In the genomic region with DNA sequence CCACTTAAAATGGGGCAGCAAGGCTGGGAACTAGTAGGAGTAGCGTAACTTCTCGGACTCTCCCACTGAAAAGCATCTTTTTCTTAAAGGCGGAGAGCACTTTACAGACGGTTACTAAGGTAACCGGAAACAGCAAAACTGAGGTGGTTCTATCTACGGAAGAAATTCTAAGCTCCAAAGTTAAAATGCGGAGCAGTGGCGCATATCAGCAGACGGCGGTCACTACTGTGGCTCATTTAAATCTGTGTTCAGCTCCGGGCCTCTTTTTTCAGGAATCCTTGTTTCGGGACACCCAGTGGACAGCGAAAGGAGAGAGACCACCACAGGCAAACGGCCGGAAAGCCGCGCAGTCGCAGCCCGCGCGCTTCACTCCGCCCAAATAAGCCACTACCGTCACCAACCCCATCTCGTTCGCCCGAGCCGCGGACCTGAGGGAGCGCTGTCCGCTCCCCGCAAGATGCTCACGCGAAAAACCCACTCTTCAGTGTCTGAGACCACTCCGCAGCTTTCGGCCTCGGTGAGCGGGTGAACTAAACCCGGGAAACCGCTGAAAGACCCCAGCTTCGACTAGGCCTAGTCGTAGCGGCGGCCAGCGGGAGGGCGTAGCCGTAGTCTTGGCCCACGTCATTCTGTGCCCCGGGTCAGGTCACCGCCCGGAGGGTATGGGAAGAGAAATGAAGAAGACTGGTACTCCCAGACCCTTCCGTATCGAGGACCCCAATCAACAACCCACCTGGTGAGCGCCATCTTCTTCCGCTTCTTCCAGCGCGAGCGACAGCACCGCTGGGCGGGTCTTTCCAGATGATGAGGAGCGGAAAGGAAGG, we compare ENCODE assay signal across 1 cellular context.
TF ChIP-seq lines count a peak whose summit lies in the region.

SNW1 (minus strand) TSS at position 776 of the 824 bp plus-strand sequence; CDS start at position 747, 29 bp downstream.

TF ChIP-seq in HepG2, 621 proteins besides CTCF, POLR2A, EP300 and RAD21 (continued from another document and continues in another):
- TF ChIP-seq MLXIP (CRISPR knock-in tag; IDR thresholded peaks at IDR 0.05; ENCODE audit: borderline replicate concordance): no peak
- no peak for TF ChIP-seq ZNF7 (CRISPR knock-in tag; IDR thresholded peaks at IDR 0.05)
- no peak for TF ChIP-seq ZNF572 (CRISPR knock-in tag; IDR thresholded peaks at IDR 0.05)
- no peak for TF ChIP-seq ZNF281 (CRISPR knock-in tag; IDR thresholded peaks at IDR 0.05; ENCODE audit: borderline replicate concordance)
- TF ChIP-seq LCORL (IDR thresholded peaks at IDR 0.05): no peak
- peak; percentile 48; the same call in 1 of the 2 replicates for TF ChIP-seq LCORL (CRISPR knock-in tag; IDR thresholded peaks at IDR 0.05)
- no peak for TF ChIP-seq ZNF235 (CRISPR knock-in tag; IDR thresholded peaks at IDR 0.05; ENCODE audit: borderline replicate concordance)
- peak; percentile 48; the same call in 1 of the 2 replicates for TF ChIP-seq MXD4 (CRISPR knock-in tag; IDR thresholded peaks at IDR 0.05)
- TF ChIP-seq ZBTB40 (IDR thresholded peaks at IDR 0.05): no peak
- peak; percentile 48; the same call in 1 of the 2 replicates for TF ChIP-seq ZBTB40 (CRISPR knock-in tag; IDR thresholded peaks at IDR 0.05)
- TF ChIP-seq ZKSCAN8 (CRISPR knock-in tag; IDR thresholded peaks at IDR 0.05; ENCODE audit: borderline replicate concordance): peak; percentile 14; the same call in 1 of the 2 replicates
- TF ChIP-seq HMGXB3 (CRISPR knock-in tag; IDR thresholded peaks at IDR 0.05; ENCODE audit: borderline replicate concordance): peak; percentile 62; the same call in 1 of the 2 replicates
- no peak for TF ChIP-seq ZNF660 (CRISPR knock-in tag; IDR thresholded peaks at IDR 0.05; ENCODE audit: borderline replicate concordance, low read depth)
- no peak for TF ChIP-seq ZNF670 (CRISPR knock-in tag; IDR thresholded peaks at IDR 0.05; ENCODE audit: borderline replicate concordance)
- no peak for TF ChIP-seq TARDBP (CRISPR knock-in tag; IDR thresholded peaks at IDR 0.05)
- no peak for TF ChIP-seq JARID2 (CRISPR knock-in tag; IDR thresholded peaks at IDR 0.05; ENCODE audit: insufficient replicate concordance)
- TF ChIP-seq KLF9 (CRISPR knock-in tag; IDR thresholded peaks at IDR 0.05; ENCODE audit: low read depth): 0 out of 2 replicates have a peak, but pooled peaks have one; percentile 53
- no peak for TF ChIP-seq ZBTB8A (CRISPR knock-in tag; IDR thresholded peaks at IDR 0.05; ENCODE audit: borderline replicate concordance, low read depth)
- TF ChIP-seq MIER3 (CRISPR knock-in tag; IDR thresholded peaks at IDR 0.05; ENCODE audit: borderline replicate concordance): no peak
- no peak; the same call in 1 of the 2 replicates for TF ChIP-seq CAMTA2 (CRISPR knock-in tag; IDR thresholded peaks at IDR 0.05; ENCODE audit: borderline replicate concordance)
- TF ChIP-seq NR2C2 (CRISPR knock-in tag; IDR thresholded peaks at IDR 0.05; ENCODE audit: borderline replicate concordance): peak; percentile 74; the same call in 1 of the 2 replicates
- TF ChIP-seq PATZ1 (CRISPR knock-in tag; IDR thresholded peaks at IDR 0.05): no peak
- no peak for TF ChIP-seq EEA1 (CRISPR knock-in tag; IDR thresholded peaks at IDR 0.05; ENCODE audit: borderline replicate concordance)
